4 cellular contexts compared by ENCODE assay signal in genomic region chr11:49782000-49782399, GRCh38.
DNase-seq lines count a peak whose midpoint lies in the region; ATAC-seq, FAIRE-seq and TF ChIP-seq lines count a peak whose summit lies in the region.
"Not testable (repeated sequence)": the region's sequence is repeated elsewhere in the genome, so short reads cannot be mapped to it uniquely, and the experiment has no call there.

No MANE protein-coding gene starts in this region.

- peak; percentile 16 for FAIRE-seq in HTR-8/SVneo (lab: Jason Lieb, UNC)
- peak; percentile 21 for FAIRE-seq in islet of Langerhans (lab: Jason Lieb, UNC)
- not testable (repeated sequence) for FAIRE-seq in pancreas (lab: Jason Lieb, UNC)

- intact Hi-C loops in body of pancreas (cut with DNase I); pancreas (cut with DNase I): not testable (repeated sequence)

- H3K4me3 ChIP-seq in body of pancreas, pancreas: not testable (repeated sequence)

- not testable (repeated sequence) for TF ChIP-seq CTCF in body of pancreas (IDR thresholded peaks at IDR 0.05); pancreas (IDR thresholded peaks at IDR 0.05)

- H3K27me3 ChIP-seq in body of pancreas, pancreas: not testable (repeated sequence)

- H3K36me3 ChIP-seq in body of pancreas (replicated peaks in 1 of 2; ENCODE audit: insufficient read depth in 1 of 2, low read depth in 2 of 2); pancreas: not testable (repeated sequence)

- WGBS in body of pancreas, 2 donors: 7 to 30% methylated on average over 1 of the region's 1 CpG
- WGBS in pancreas, 2 donors: 25 to 38% methylated on average over 1 of the region's 1 CpG

- ATAC-seq in body of pancreas: peak; percentile 43
- ATAC-seq in pancreas: peak in 3 of 4 donors; percentile 38 to 53 (median 45)

- H3K27ac ChIP-seq in body of pancreas: peak overlapping the region in 2 of 4 donors; percentile 25 to 73
- H3K27ac ChIP-seq in pancreas: not testable (repeated sequence)

- not testable (repeated sequence) for H3K9me3 ChIP-seq in body of pancreas, pancreas

- not testable (repeated sequence) for DNase-seq in HTR-8/SVneo (ENCODE audit: insufficient read length, low spot score)
- peak in 3 of 4 donors; percentile 27 to 54 (median 31) for DNase-seq in body of pancreas
- peak in 4 of 6 donors; percentile 10 to 38 (median 18) for DNase-seq in pancreas

- TF ChIP-seq POLR2A in body of pancreas (IDR thresholded peaks at IDR 0.05): not testable (repeated sequence)

- H3K4me1 ChIP-seq in body of pancreas (peaks cover 34% of the 10 kb centered on the region), pancreas (peaks cover 11 to 16% (median 14%) of the 10 kb centered on the region in 3 donors)
